Comparison of ENCODE assay signal across 1 cellular context in the genomic region with DNA sequence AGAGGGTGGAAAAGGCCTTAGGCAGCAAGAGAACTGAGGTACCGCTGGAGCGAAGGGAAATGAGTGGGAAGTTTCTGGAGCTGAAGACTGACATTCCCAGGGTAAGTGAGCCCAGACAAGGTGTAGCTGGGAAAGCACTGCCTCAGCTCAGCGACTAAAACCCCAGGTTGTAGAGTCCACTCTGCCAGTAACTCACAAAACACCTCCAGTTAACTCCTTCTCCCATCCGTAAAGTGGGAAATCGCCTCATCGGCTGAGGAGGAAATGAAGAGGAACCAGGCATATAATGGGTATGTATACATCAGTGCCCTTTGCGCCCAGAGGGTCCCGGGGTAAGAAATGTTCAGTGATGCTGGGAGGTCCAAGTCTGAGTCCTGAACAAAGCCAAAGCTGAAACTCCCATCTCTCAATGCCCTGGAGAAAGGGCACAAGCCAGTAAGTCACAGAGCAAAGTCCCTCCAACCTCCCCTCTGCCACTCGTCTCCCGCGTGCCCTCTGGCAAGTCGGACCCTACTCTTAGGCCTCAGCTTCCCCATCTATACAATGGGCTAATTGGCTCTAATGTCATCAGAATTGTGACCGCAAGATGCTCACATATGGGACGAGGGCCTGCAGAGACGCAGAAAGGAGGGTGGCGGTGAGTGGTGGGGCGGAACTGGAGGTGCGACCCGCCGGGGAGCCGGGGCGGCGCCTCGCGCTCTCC.
TF ChIP-seq lines count a peak whose summit lies in the region.

No MANE protein-coding gene starts in this region.

TF ChIP-seq in K562, 482 proteins besides CTCF, POLR2A, EP300 and RAD21 (continued from another document):
- TF ChIP-seq, protein P1, sequence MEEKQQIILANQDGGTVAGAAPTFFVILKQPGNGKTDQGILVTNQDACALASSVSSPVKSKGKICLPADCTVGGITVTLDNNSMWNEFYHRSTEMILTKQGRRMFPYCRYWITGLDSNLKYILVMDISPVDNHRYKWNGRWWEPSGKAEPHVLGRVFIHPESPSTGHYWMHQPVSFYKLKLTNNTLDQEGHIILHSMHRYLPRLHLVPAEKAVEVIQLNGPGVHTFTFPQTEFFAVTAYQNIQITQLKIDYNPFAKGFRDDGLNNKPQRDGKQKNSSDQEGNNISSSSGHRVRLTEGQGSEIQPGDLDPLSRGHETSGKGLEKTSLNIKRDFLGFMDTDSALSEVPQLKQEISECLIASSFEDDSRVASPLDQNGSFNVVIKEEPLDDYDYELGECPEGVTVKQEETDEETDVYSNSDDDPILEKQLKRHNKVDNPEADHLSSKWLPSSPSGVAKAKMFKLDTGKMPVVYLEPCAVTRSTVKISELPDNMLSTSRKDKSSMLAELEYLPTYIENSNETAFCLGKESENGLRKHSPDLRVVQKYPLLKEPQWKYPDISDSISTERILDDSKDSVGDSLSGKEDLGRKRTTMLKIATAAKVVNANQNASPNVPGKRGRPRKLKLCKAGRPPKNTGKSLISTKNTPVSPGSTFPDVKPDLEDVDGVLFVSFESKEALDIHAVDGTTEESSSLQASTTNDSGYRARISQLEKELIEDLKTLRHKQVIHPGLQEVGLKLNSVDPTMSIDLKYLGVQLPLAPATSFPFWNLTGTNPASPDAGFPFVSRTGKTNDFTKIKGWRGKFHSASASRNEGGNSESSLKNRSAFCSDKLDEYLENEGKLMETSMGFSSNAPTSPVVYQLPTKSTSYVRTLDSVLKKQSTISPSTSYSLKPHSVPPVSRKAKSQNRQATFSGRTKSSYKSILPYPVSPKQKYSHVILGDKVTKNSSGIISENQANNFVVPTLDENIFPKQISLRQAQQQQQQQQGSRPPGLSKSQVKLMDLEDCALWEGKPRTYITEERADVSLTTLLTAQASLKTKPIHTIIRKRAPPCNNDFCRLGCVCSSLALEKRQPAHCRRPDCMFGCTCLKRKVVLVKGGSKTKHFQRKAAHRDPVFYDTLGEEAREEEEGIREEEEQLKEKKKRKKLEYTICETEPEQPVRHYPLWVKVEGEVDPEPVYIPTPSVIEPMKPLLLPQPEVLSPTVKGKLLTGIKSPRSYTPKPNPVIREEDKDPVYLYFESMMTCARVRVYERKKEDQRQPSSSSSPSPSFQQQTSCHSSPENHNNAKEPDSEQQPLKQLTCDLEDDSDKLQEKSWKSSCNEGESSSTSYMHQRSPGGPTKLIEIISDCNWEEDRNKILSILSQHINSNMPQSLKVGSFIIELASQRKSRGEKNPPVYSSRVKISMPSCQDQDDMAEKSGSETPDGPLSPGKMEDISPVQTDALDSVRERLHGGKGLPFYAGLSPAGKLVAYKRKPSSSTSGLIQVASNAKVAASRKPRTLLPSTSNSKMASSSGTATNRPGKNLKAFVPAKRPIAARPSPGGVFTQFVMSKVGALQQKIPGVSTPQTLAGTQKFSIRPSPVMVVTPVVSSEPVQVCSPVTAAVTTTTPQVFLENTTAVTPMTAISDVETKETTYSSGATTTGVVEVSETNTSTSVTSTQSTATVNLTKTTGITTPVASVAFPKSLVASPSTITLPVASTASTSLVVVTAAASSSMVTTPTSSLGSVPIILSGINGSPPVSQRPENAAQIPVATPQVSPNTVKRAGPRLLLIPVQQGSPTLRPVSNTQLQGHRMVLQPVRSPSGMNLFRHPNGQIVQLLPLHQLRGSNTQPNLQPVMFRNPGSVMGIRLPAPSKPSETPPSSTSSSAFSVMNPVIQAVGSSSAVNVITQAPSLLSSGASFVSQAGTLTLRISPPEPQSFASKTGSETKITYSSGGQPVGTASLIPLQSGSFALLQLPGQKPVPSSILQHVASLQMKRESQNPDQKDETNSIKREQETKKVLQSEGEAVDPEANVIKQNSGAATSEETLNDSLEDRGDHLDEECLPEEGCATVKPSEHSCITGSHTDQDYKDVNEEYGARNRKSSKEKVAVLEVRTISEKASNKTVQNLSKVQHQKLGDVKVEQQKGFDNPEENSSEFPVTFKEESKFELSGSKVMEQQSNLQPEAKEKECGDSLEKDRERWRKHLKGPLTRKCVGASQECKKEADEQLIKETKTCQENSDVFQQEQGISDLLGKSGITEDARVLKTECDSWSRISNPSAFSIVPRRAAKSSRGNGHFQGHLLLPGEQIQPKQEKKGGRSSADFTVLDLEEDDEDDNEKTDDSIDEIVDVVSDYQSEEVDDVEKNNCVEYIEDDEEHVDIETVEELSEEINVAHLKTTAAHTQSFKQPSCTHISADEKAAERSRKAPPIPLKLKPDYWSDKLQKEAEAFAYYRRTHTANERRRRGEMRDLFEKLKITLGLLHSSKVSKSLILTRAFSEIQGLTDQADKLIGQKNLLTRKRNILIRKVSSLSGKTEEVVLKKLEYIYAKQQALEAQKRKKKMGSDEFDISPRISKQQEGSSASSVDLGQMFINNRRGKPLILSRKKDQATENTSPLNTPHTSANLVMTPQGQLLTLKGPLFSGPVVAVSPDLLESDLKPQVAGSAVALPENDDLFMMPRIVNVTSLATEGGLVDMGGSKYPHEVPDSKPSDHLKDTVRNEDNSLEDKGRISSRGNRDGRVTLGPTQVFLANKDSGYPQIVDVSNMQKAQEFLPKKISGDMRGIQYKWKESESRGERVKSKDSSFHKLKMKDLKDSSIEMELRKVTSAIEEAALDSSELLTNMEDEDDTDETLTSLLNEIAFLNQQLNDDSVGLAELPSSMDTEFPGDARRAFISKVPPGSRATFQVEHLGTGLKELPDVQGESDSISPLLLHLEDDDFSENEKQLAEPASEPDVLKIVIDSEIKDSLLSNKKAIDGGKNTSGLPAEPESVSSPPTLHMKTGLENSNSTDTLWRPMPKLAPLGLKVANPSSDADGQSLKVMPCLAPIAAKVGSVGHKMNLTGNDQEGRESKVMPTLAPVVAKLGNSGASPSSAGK (IDR thresholded peaks at IDR 0.05) = no peak
- TF ChIP-seq CBX8 (IDR thresholded peaks at IDR 0.05; ENCODE audit: borderline replicate concordance, extremely low read depth, low read depth, low read length, poor library complexity, severe bottlenecking) = no peak
- TF ChIP-seq NCOA4 (IDR thresholded peaks at IDR 0.05; ENCODE audit: partially characterized antibody) = no peak
- no peak for TF ChIP-seq ARID2 (IDR thresholded peaks at IDR 0.05)
- no peak for TF ChIP-seq ZNF197 (CRISPR knock-in tag; IDR thresholded peaks at IDR 0.05; ENCODE audit: low read depth)
- TF ChIP-seq, protein P2, sequence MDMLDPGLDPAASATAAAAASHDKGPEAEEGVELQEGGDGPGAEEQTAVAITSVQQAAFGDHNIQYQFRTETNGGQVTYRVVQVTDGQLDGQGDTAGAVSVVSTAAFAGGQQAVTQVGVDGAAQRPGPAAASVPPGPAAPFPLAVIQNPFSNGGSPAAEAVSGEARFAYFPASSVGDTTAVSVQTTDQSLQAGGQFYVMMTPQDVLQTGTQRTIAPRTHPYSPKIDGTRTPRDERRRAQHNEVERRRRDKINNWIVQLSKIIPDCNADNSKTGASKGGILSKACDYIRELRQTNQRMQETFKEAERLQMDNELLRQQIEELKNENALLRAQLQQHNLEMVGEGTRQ (CRISPR knock-in tag; IDR thresholded peaks at IDR 0.05) = no peak
